ENCODE assay signal across 1 cellular context in the genomic region with DNA sequence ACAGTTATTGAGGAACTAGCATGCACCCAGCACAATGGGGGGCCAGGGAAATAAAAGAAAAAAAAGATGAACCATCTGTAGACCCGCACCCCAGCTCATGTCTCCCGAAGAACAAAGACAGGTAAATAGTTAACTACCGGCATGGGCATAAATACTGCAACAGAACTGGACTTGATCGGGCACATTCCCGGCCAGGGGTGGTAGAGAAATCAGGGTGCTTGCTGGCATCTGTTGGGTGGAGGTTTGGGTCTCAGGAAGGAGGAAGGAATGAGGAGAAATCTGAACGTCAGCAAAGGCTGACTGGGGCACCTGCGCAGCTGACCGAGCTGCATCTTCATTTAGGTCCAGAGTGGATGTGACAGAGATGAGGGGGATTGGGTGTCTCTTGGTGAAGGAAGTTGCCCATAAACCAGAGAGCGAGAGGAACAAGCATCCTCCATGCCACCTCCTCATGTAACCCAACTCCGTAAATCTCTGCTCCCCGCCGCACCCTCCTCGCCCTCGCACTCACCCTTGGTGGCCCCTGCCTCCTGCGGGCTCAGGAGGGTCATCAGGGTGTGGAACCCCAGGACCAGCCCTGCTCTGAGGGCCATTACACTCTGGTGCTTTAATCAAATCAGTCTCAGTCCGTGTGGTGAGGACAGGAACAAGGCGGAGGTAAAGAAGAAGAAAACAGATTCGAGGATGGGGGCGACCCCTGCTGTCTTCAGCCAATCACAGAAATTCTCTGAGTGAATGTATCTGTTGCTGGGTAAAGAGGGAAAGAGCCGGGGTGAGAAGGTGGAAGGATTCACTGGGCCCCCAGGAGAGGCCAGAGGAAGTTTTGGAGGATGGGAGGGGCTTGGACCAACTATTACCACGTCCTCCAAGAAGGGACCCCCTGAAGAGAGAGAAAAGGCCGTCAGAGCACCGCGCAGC.
TF ChIP-seq lines count a peak whose summit lies in the region.

A gene (minus strand): TSS at position 648 of the 918 bp plus-strand sequence.

TF ChIP-seq in GM12878, 131 proteins besides CTCF, POLR2A, EP300 and RAD21 (continued from another document and continues in another):
- no peak for TF ChIP-seq FOXM1 (IDR thresholded peaks at IDR 0.05; ENCODE audit: low read depth, low read length)
- TF ChIP-seq MEF2A (IDR thresholded peaks at IDR 0.05; ENCODE audit: insufficient read depth, low read depth, low read length): no peak
- TF ChIP-seq, protein P1, sequence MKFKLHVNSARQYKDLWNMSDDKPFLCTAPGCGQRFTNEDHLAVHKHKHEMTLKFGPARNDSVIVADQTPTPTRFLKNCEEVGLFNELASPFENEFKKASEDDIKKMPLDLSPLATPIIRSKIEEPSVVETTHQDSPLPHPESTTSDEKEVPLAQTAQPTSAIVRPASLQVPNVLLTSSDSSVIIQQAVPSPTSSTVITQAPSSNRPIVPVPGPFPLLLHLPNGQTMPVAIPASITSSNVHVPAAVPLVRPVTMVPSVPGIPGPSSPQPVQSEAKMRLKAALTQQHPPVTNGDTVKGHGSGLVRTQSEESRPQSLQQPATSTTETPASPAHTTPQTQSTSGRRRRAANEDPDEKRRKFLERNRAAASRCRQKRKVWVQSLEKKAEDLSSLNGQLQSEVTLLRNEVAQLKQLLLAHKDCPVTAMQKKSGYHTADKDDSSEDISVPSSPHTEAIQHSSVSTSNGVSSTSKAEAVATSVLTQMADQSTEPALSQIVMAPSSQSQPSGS (IDR thresholded peaks at IDR 0.05; ENCODE audit: low read length): no peak
- 0 out of 4 replicates have a peak, but pooled peaks of 1 of the 2 experiments have one; percentile 31 for TF ChIP-seq BHLHE40 (IDR thresholded peaks at IDR 0.05; ENCODE audit: borderline replicate concordance in 1 of 2, low read depth in 2 of 2, low read length in 1 of 2)
- TF ChIP-seq RB1 (IDR thresholded peaks at IDR 0.05; ENCODE audit: borderline replicate concordance): peak; percentile 68; the same call in 1 of the 2 replicates
- no peak for TF ChIP-seq KAT2A (conservative IDR thresholded peaks at IDR 0.05; ENCODE audit: control insufficient read depth, low read depth, low read length)
- TF ChIP-seq, protein P2, sequence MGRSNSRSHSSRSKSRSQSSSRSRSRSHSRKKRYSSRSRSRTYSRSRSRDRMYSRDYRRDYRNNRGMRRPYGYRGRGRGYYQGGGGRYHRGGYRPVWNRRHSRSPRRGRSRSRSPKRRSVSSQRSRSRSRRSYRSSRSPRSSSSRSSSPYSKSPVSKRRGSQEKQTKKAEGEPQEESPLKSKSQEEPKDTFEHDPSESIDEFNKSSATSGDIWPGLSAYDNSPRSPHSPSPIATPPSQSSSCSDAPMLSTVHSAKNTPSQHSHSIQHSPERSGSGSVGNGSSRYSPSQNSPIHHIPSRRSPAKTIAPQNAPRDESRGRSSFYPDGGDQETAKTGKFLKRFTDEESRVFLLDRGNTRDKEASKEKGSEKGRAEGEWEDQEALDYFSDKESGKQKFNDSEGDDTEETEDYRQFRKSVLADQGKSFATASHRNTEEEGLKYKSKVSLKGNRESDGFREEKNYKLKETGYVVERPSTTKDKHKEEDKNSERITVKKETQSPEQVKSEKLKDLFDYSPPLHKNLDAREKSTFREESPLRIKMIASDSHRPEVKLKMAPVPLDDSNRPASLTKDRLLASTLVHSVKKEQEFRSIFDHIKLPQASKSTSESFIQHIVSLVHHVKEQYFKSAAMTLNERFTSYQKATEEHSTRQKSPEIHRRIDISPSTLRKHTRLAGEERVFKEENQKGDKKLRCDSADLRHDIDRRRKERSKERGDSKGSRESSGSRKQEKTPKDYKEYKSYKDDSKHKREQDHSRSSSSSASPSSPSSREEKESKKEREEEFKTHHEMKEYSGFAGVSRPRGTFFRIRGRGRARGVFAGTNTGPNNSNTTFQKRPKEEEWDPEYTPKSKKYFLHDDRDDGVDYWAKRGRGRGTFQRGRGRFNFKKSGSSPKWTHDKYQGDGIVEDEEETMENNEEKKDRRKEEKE (IDR thresholded peaks at IDR 0.05): no peak
- TF ChIP-seq, protein P3, sequence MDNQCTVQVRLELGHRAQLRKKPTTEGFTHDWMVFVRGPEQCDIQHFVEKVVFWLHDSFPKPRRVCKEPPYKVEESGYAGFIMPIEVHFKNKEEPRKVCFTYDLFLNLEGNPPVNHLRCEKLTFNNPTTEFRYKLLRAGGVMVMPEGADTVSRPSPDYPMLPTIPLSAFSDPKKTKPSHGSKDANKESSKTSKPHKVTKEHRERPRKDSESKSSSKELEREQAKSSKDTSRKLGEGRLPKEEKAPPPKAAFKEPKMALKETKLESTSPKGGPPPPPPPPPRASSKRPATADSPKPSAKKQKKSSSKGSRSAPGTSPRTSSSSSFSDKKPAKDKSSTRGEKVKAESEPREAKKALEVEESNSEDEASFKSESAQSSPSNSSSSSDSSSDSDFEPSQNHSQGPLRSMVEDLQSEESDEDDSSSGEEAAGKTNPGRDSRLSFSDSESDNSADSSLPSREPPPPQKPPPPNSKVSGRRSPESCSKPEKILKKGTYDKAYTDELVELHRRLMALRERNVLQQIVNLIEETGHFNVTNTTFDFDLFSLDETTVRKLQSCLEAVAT (IDR thresholded peaks at IDR 0.05): peak; percentile 99
- no peak for TF ChIP-seq MEF2B (IDR thresholded peaks at IDR 0.05; ENCODE audit: partially characterized antibody, poor library complexity, severe bottlenecking)
- TF ChIP-seq, protein P4, sequence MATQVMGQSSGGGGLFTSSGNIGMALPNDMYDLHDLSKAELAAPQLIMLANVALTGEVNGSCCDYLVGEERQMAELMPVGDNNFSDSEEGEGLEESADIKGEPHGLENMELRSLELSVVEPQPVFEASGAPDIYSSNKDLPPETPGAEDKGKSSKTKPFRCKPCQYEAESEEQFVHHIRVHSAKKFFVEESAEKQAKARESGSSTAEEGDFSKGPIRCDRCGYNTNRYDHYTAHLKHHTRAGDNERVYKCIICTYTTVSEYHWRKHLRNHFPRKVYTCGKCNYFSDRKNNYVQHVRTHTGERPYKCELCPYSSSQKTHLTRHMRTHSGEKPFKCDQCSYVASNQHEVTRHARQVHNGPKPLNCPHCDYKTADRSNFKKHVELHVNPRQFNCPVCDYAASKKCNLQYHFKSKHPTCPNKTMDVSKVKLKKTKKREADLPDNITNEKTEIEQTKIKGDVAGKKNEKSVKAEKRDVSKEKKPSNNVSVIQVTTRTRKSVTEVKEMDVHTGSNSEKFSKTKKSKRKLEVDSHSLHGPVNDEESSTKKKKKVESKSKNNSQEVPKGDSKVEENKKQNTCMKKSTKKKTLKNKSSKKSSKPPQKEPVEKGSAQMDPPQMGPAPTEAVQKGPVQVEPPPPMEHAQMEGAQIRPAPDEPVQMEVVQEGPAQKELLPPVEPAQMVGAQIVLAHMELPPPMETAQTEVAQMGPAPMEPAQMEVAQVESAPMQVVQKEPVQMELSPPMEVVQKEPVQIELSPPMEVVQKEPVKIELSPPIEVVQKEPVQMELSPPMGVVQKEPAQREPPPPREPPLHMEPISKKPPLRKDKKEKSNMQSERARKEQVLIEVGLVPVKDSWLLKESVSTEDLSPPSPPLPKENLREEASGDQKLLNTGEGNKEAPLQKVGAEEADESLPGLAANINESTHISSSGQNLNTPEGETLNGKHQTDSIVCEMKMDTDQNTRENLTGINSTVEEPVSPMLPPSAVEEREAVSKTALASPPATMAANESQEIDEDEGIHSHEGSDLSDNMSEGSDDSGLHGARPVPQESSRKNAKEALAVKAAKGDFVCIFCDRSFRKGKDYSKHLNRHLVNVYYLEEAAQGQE (IDR thresholded peaks at IDR 0.05; ENCODE audit: low read depth, low read length): no peak
- peak; percentile 81 to 86 for TF ChIP-seq IKZF2 (IDR thresholded peaks at IDR 0.05)
- no peak for TF ChIP-seq ZNF622 (IDR thresholded peaks at IDR 0.05)
- TF ChIP-seq, protein P5, sequence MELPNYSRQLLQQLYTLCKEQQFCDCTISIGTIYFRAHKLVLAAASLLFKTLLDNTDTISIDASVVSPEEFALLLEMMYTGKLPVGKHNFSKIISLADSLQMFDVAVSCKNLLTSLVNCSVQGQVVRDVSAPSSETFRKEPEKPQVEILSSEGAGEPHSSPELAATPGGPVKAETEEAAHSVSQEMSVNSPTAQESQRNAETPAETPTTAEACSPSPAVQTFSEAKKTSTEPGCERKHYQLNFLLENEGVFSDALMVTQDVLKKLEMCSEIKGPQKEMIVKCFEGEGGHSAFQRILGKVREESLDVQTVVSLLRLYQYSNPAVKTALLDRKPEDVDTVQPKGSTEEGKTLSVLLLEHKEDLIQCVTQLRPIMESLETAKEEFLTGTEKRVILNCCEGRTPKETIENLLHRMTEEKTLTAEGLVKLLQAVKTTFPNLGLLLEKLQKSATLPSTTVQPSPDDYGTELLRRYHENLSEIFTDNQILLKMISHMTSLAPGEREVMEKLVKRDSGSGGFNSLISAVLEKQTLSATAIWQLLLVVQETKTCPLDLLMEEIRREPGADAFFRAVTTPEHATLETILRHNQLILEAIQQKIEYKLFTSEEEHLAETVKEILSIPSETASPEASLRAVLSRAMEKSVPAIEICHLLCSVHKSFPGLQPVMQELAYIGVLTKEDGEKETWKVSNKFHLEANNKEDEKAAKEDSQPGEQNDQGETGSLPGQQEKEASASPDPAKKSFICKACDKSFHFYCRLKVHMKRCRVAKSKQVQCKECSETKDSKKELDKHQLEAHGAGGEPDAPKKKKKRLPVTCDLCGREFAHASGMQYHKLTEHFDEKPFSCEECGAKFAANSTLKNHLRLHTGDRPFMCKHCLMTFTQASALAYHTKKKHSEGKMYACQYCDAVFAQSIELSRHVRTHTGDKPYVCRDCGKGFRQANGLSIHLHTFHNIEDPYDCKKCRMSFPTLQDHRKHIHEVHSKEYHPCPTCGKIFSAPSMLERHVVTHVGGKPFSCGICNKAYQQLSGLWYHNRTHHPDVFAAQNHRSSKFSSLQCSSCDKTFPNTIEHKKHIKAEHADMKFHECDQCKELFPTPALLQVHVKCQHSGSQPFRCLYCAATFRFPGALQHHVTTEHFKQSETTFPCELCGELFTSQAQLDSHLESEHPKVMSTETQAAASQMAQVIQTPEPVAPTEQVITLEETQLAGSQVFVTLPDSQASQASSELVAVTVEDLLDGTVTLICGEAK (IDR thresholded peaks at IDR 0.05; ENCODE audit: borderline replicate concordance): no peak
- TF ChIP-seq, protein P6, sequence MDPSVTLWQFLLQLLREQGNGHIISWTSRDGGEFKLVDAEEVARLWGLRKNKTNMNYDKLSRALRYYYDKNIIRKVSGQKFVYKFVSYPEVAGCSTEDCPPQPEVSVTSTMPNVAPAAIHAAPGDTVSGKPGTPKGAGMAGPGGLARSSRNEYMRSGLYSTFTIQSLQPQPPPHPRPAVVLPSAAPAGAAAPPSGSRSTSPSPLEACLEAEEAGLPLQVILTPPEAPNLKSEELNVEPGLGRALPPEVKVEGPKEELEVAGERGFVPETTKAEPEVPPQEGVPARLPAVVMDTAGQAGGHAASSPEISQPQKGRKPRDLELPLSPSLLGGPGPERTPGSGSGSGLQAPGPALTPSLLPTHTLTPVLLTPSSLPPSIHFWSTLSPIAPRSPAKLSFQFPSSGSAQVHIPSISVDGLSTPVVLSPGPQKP (IDR thresholded peaks at IDR 0.05; ENCODE audit: low read depth, low read length): no peak; the same call in 1 of the 2 replicates
- TF ChIP-seq, protein P7, sequence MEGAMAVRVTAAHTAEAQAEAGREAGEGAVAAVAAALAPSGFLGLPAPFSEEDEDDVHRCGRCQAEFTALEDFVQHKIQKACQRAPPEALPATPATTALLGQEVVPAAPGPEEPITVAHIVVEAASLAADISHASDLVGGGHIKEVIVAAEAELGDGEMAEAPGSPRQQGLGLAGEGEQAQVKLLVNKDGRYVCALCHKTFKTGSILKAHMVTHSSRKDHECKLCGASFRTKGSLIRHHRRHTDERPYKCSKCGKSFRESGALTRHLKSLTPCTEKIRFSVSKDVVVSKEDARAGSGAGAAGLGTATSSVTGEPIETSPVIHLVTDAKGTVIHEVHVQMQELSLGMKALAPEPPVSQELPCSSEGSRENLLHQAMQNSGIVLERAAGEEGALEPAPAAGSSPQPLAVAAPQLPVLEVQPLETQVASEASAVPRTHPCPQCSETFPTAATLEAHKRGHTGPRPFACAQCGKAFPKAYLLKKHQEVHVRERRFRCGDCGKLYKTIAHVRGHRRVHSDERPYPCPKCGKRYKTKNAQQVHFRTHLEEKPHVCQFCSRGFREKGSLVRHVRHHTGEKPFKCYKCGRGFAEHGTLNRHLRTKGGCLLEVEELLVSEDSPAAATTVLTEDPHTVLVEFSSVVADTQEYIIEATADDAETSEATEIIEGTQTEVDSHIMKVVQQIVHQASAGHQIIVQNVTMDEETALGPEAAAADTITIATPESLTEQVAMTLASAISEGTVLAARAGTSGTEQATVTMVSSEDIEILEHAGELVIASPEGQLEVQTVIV (IDR thresholded peaks at IDR 0.05; ENCODE audit: borderline replicate concordance, partially characterized antibody): no peak
- TF ChIP-seq, protein P8, sequence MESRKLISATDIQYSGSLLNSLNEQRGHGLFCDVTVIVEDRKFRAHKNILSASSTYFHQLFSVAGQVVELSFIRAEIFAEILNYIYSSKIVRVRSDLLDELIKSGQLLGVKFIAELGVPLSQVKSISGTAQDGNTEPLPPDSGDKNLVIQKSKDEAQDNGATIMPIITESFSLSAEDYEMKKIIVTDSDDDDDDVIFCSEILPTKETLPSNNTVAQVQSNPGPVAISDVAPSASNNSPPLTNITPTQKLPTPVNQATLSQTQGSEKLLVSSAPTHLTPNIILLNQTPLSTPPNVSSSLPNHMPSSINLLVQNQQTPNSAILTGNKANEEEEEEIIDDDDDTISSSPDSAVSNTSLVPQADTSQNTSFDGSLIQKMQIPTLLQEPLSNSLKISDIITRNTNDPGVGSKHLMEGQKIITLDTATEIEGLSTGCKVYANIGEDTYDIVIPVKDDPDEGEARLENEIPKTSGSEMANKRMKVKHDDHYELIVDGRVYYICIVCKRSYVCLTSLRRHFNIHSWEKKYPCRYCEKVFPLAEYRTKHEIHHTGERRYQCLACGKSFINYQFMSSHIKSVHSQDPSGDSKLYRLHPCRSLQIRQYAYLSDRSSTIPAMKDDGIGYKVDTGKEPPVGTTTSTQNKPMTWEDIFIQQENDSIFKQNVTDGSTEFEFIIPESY (IDR thresholded peaks at IDR 0.05): no peak
- no peak; the same call in 1 of the 2 replicates for TF ChIP-seq ZBED1 (IDR thresholded peaks at IDR 0.05; ENCODE audit: borderline replicate concordance)
- no peak for TF ChIP-seq NR2C2 (IDR thresholded peaks at IDR 0.05; ENCODE audit: borderline replicate concordance, control insufficient read depth, insufficient read length, low read depth)
- TF ChIP-seq SP1 (IDR thresholded peaks at IDR 0.05; ENCODE audit: low read depth, low read length): no peak
- TF ChIP-seq ETV6 (conservative IDR thresholded peaks at IDR 0.05 in 1 of 2, IDR thresholded peaks at IDR 0.05 in 1 of 2; ENCODE audit: borderline replicate concordance in 1 of 2, low read depth in 1 of 2): no peak
- no peak for TF ChIP-seq CHD4 (IDR thresholded peaks at IDR 0.05)
- TF ChIP-seq WRNIP1 (IDR thresholded peaks at IDR 0.05; ENCODE audit: borderline replicate concordance, low read depth, low read length): no peak; the same call in 1 of the 2 replicates
- no peak for TF ChIP-seq NFIC (IDR thresholded peaks at IDR 0.05; ENCODE audit: low read depth, low read length)
- TF ChIP-seq CREM (IDR thresholded peaks at IDR 0.05; ENCODE audit: low read depth): peak; percentile 92
- TF ChIP-seq, protein P9, sequence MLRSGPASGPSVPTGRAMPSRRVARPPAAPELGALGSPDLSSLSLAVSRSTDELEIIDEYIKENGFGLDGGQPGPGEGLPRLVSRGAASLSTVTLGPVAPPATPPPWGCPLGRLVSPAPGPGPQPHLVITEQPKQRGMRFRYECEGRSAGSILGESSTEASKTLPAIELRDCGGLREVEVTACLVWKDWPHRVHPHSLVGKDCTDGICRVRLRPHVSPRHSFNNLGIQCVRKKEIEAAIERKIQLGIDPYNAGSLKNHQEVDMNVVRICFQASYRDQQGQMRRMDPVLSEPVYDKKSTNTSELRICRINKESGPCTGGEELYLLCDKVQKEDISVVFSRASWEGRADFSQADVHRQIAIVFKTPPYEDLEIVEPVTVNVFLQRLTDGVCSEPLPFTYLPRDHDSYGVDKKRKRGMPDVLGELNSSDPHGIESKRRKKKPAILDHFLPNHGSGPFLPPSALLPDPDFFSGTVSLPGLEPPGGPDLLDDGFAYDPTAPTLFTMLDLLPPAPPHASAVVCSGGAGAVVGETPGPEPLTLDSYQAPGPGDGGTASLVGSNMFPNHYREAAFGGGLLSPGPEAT (IDR thresholded peaks at IDR 0.05; ENCODE audit: low read depth): peak; percentile 56; the same call in 1 of the 2 replicates
- TF ChIP-seq KDM1A (IDR thresholded peaks at IDR 0.05; ENCODE audit: borderline replicate concordance): no peak
